In the genomic region with DNA sequence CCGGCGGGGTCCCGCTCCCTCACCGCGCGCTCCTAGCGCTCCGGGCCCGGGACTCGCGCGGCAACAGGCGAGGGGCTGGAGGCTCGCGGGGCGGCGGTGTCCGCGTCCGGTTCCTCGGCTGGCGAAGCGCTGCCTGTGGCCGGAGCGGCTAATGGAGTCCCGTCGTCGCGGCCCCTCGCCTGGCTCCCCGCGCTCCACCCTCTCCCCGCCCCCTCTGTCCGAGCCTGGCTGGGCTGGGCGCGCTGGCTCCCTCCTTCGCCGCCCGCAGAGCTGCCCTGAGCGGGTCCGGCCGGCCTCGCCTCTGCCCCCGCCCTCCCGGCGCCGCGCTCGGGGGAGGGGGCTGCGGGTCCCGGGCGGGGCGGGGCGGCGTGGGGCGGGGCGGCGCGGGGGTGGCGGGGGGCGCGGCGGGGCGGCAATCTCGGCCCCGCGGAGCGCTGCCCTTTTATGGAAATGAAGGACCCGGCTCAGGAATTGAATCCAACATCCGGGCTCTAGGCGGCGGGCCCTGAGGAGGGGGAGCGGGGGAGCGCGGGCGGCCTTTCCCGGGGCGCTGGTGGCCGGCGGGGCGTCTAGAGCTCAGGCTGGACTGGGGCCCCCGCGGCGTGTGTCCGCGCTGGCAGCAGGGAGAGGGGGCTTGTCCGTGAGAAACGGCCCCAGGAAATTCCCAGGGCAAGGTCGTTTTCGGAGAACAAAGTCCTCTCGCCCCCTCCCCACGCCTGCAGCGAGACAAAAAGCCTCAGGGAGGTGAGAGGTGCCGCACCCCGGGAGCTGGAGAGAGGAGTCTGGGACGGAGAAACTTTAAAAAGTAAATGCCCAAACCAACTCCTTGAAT, we compare ENCODE assay signal across 8 cellular contexts. TPM values are rescaled to one million over a fixed set of nuclear protein-coding genes. Genes with fewer than 3 reads are reported as not detected.
DNase-seq lines count a peak whose midpoint lies in the region; ATAC-seq and TF ChIP-seq lines count a peak whose summit lies in the region.

A gene with protein sequence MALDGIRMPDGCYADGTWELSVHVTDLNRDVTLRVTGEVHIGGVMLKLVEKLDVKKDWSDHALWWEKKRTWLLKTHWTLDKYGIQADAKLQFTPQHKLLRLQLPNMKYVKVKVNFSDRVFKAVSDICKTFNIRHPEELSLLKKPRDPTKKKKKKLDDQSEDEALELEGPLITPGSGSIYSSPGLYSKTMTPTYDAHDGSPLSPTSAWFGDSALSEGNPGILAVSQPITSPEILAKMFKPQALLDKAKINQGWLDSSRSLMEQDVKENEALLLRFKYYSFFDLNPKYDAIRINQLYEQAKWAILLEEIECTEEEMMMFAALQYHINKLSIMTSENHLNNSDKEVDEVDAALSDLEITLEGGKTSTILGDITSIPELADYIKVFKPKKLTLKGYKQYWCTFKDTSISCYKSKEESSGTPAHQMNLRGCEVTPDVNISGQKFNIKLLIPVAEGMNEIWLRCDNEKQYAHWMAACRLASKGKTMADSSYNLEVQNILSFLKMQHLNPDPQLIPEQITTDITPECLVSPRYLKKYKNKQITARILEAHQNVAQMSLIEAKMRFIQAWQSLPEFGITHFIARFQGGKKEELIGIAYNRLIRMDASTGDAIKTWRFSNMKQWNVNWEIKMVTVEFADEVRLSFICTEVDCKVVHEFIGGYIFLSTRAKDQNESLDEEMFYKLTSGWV (minus strand): TSS at position 153 of the 832 bp plus-strand sequence. CDS start 482 bp downstream, outside the sequence.

- intact Hi-C loops in breast epithelium (cut with DNase I; ENCODE audit: low total_unique reads), result loop anchor here (10.0 kb wide), 1 partner anchor 116 kb away; no protein-coding TSS in a partner anchor

- CTCF ChIA-PET in AG04450 (lab: Charles Lee), result interaction anchor here (0.7 to 1.5 kb wide), 3 partner anchors 18 to 105 kb away, joined by 3 to 7 read pairs (median 4); no protein-coding TSS in a partner anchor

- H3K4me3 ChIP-seq in AG04450 (ENCODE audit: low read depth, low read length), result peak within 1 kb of the TSS; percentile 100
- H3K4me3 ChIP-seq in SJCRH30, result peak within 1 kb of the TSS; percentile 100
- peak within 1 kb of the TSS; percentile 80 to 93 (median 83) for H3K4me3 ChIP-seq in breast epithelium
- H3K4me3 ChIP-seq in iPS DF 6.9 (ENCODE audit: low read length), result peak within 1 kb of the TSS; percentile 99
- H3K4me3 ChIP-seq in rectal smooth muscle tissue (ENCODE audit: low read length), result peak within 1 kb of the TSS; percentile 83

- H3K27me3 ChIP-seq in AG04450 (ENCODE audit: control insufficient read depth, insufficient read depth, low read length) (no peaks in the 10 kb centered on the region), SJCRH30 (no peaks in the 10 kb centered on the region), breast epithelium (no peaks in the 10 kb centered on the region), iPS DF 6.9 (ENCODE audit: control insufficient read depth, insufficient read depth, low read length) (no peaks in the 10 kb centered on the region), rectal smooth muscle tissue (ENCODE audit: control insufficient read depth, insufficient read depth, low read length) (no peaks in the 10 kb centered on the region)

- POLR2A ChIA-PET in AG04450 (lab: Yijun Ruan, JAX), result interaction anchor here (0.6 to 1.2 kb wide), 11 partner anchors 12 to 136 kb away, joined by 3 to 14 read pairs (median 4); no protein-coding TSS in a partner anchor

- H3K36me3 ChIP-seq in SJCRH30, result 0 out of 2 replicates have a peak, but pooled peaks cover 3% of the 10 kb centered on the region
- H3K36me3 ChIP-seq in breast epithelium, result no peaks in the 10 kb centered on the region
- no peaks in the 10 kb centered on the region for H3K36me3 ChIP-seq in iPS DF 6.9 (ENCODE audit: control insufficient read depth, insufficient read depth, low read length)
- H3K36me3 ChIP-seq in rectal smooth muscle tissue (ENCODE audit: control insufficient read depth, insufficient read depth, low read length), result no peaks in the 10 kb centered on the region

- peak within 1 kb of the TSS; percentile 99 for H3K27ac ChIP-seq in AG04450 (ENCODE audit: low read depth, low read length)
- H3K27ac ChIP-seq in SJCRH30, result peak within 1 kb of the TSS; percentile 96
- peak within 1 kb of the TSS; percentile 96 to 98 for H3K27ac ChIP-seq in breast epithelium
- no peak within 1 kb of the TSS for H3K27ac ChIP-seq in iPS DF 6.9 (ENCODE audit: low read length)
- peak within 1 kb of the TSS; percentile 98 for H3K27ac ChIP-seq in rectal smooth muscle tissue (ENCODE audit: low read depth, low read length)

- TF ChIP-seq CTCF in AG04450 (IDR thresholded peaks at IDR 0.05; ENCODE audit: low read depth, low read length) (no peak), breast epithelium (IDR thresholded peaks at IDR 0.05) (no peak)

- H3K4me1 ChIP-seq in SJCRH30 (peaks cover 13% of the 10 kb centered on the region), breast epithelium (peaks cover 0 to 4% of the 10 kb centered on the region in 2 donors), iPS DF 6.9 (ENCODE audit: control insufficient read depth, insufficient read depth, low read length) (peaks cover 2% of the 10 kb centered on the region; the same call in 1 of the 2 replicates), rectal smooth muscle tissue (ENCODE audit: control insufficient read depth, insufficient read depth, low read length) (peaks cover 22% of the 10 kb centered on the region)

- DNase-seq in AG04450 (ENCODE audit: low read depth, low spot score) (peak; percentile 69), KBM-7 (peak; percentile 3), SJCRH30 (peak; percentile 89 to 91), breast epithelium (ENCODE audit: low spot score in 2 of 2) (peak; percentile 80 to 83), iPS DF 6.9 (ENCODE audit: low read depth, low spot score) (peak; percentile 50)

- peak within 1 kb of the TSS; percentile 47 for H3K9ac ChIP-seq in rectal smooth muscle tissue (ENCODE audit: low read length)

- in situ Hi-C loops in KBM-7 (cut with MboI; ENCODE audit: low pct_unique_long_range_greater_than_20kb, low sequenced_read_pairs), result loop anchor here (25.0 kb wide), 1 partner anchor 114 kb away; no protein-coding TSS in a partner anchor

- H3K9me3 ChIP-seq in AG04450 (ENCODE audit: control insufficient read depth, insufficient read depth, low read length), result no peaks in the 10 kb centered on the region; the same call in 1 of the 2 replicates
- H3K9me3 ChIP-seq in SJCRH30 (replicated peaks), result no peaks in the 10 kb centered on the region
- H3K9me3 ChIP-seq in breast epithelium, result no peaks in the 10 kb centered on the region
- no peaks in the 10 kb centered on the region for H3K9me3 ChIP-seq in iPS DF 6.9 (ENCODE audit: control insufficient read depth, insufficient read depth, low read length)

- WGBS in iPS DF 6.9 (ENCODE audit: insufficient coverage, insufficient read length), result no CpG with 5 or more reads among the region's 96 CpGs

- ATAC-seq in GM18511 (IDR thresholded peaks at IDR 0.05; ENCODE audit: unreplicated experiment) (peak; percentile 68), GM18519 (IDR thresholded peaks at IDR 0.05; ENCODE audit: low FRiP score, unreplicated experiment) (no peak)

- peak; percentile 47 for TF ChIP-seq POLR2A in breast epithelium (IDR thresholded peaks at IDR 0.05)

RNA-seq across cellular contexts. Expression of the gene that starts here (rescaled TPM):
- polyA plus RNA-seq in AG04450 (2011; rRNA removed), result 336 and 485 TPM in 2 replicates
- 166 and 200 TPM in 2 replicates for polyA minus RNA-seq in AG04450 (2011; rRNA and poly(A)+ RNA removed)
- 62.5 and 65.3 TPM in 2 replicates for total RNA-seq in SJCRH30 (2014; rRNA removed; shearing (Covaris generic))
- total RNA-seq in breast epithelium, result 100 to 1,000 TPM in 1 of 3 donors, 10 to 100 TPM in 2; 87.8 to 203 (median 90.2) TPM

Comparison
In these comparisons a context has a peak if more than half of its experiments do, and no peak if none do; other contexts are left out.
1. DNase-seq: peak in every context shown above with its lines; median percentile 90 in SJCRH30; 82 in breast epithelium; 69 in AG04450; 50 in iPS DF 6.9; 3 in KBM-7.